ENCODE assay signal across 8 cellular contexts in the genomic region with DNA sequence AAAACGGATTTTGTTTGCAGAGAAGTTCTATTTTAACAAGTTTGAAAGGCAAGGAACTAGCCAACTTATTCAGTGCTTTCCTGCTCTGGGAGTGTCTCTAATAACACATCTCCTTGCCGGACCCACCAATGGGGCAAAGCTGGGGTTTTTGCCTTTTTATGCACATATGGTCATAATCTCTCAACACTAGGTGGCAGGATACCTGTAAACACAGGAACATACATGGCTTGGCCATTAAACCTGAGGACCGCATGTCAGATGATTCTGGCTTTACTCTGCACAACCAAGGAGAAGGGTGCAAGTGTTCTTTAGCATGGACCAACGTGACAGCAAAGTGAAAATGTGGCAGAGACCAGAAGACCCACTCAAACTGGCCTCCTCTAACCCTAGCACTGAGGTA.
DNase-seq lines count a peak whose midpoint lies in the region; ATAC-seq, FAIRE-seq and TF ChIP-seq lines count a peak whose summit lies in the region.

No MANE protein-coding gene starts in this region.

- no peaks in the 10 kb centered on the region for H3K9me3 ChIP-seq in RWPE2 (ENCODE audit: severe bottlenecking)

- no peak overlapping the region for H3K27ac ChIP-seq in RWPE2 (ENCODE audit: poor library complexity, severe bottlenecking)

- TF ChIP-seq CTCF in D721Med (IDR thresholded peaks at IDR 0.05; ENCODE audit: insufficient read depth, missing control alignments) (peak; percentile 47), HFF-Myc (IDR thresholded peaks at IDR 0.05; ENCODE audit: low read depth, low read length, missing control alignments) (peak; percentile 43), RWPE2 (IDR thresholded peaks at IDR 0.05; ENCODE audit: poor library complexity, severe bottlenecking) (peak; percentile 66)

- DNase-seq in D721Med (ENCODE audit: insufficient read length, low spot score): no peak
- no peak for DNase-seq in HFF-Myc (ENCODE audit: extremely low read depth, low read depth)
- DNase-seq in RWPE2 (ENCODE audit: low spot score): no peak
- DNase-seq in hepatic stellate cell (ENCODE audit: low spot score): peak; percentile 44
- no peak for DNase-seq in NOMO-1 treated with DMSO at 0.1 percent for 48 hours (lab: John Stamatoyannopoulos, UW; ENCODE audit: unreplicated experiment)
- no peak for DNase-seq in NK-92 treated with Interleukin-12 subunit alpha and Interleukin-12 subunit beta, amount 100 ng/mL, for 24 hours (lab: John Stamatoyannopoulos, UW)

- ATAC-seq in RWPE2 (ENCODE audit: low read depth) (peak; percentile 46; the same call in 2 of the 3 replicates), HG03280 (IDR thresholded peaks at IDR 0.05; ENCODE audit: unreplicated experiment) (no peak), HG03457 (IDR thresholded peaks at IDR 0.05; ENCODE audit: unreplicated experiment) (no peak)

- no peaks in the 10 kb centered on the region for H3K4me1 ChIP-seq in RWPE2 (ENCODE audit: insufficient read depth, poor library complexity, severe bottlenecking)

- H3K36me3 ChIP-seq in RWPE2 (ENCODE audit: low read depth): peaks cover 72% of the 10 kb centered on the region

- H3K4me3 ChIP-seq in HFF-Myc (replicated peaks; ENCODE audit: low read depth, low read length) (no peak overlapping the region), RWPE2 (ENCODE audit: severe bottlenecking) (no peak overlapping the region)

- no peak for FAIRE-seq in D721Med (lab: Jason Lieb, UNC)

- no peaks in the 10 kb centered on the region for H3K27me3 ChIP-seq in RWPE2 (ENCODE audit: insufficient read depth, poor library complexity, severe bottlenecking)
